Comparison of ENCODE assay signal across 8 cellular contexts in the genomic region with DNA sequence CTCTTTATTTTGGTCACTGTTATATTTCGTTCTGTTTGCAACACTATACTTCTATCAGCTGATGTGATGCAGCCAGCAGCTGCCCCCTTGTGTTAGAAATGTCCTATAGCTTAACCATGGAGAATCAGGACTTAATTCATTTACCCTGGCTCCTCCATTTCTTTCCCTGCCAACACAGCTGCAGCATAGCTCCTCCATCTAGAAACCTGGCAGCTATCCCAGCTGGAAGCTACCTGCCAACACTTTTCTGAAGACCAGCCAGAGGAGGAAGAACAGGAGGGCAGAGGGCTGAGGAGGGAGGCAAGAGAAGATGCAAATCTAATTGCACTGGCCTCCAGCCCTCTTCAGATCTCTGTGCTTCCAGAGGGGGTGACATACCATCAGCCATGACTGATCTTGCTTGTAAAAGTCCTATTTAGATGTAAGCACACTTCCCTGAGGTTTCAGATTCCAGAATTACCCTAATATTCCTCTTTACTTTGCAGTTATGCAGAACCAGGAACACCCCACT.
A peak's percentile ranks its signal among the peaks of the same experiment; 100 is the strongest.
DNase-seq lines count a peak whose midpoint lies in the region; ATAC-seq and TF ChIP-seq lines count a peak whose summit lies in the region.

No MANE protein-coding gene starts in this region.

- H3K27ac Mint-ChIP-seq in osteocyte (ENCODE audit: unreplicated experiment) = no peak overlapping the region

- H3K36me3 Mint-ChIP-seq in osteocyte (ENCODE audit: unreplicated experiment) = no peaks in the 10 kb centered on the region

- peak overlapping the region; percentile 62 for H3K27ac ChIP-seq in VCaP

- H3K4me1 Mint-ChIP-seq in osteocyte (ENCODE audit: unreplicated experiment) = peaks cover 11% of the 10 kb centered on the region

- ATAC-seq in GM18519 (IDR thresholded peaks at IDR 0.05; ENCODE audit: low FRiP score, unreplicated experiment) (no peak), HG03565 (IDR thresholded peaks at IDR 0.05; ENCODE audit: unreplicated experiment) (no peak)

- TF ChIP-seq CTCF in GM13976 (IDR thresholded peaks at IDR 0.05; ENCODE audit: borderline replicate concordance, control extremely low read depth, extremely low read depth, insufficient read depth, missing control alignments) (peak; percentile 17), VCaP (conservative IDR thresholded peaks at IDR 0.05) (peak; percentile 92), osteocyte (IDR thresholded peaks at IDR 0.05) (peak; percentile 77)

- H3K4me3 Mint-ChIP-seq in osteocyte (ENCODE audit: unreplicated experiment) = no peak overlapping the region

- peaks cover 10% of the 10 kb centered on the region for H3K27me3 Mint-ChIP-seq in osteocyte (ENCODE audit: unreplicated experiment)

- H3K9me3 Mint-ChIP-seq in osteocyte (ENCODE audit: unreplicated experiment) = no peaks in the 10 kb centered on the region

- DNase-seq in AG08396 (ENCODE audit: low spot score) (peak; percentile 76), GM13976 (ENCODE audit: low spot score) (peak; percentile 37), NCI-H2081 (lab: John Stamatoyannopoulos, UW) (peak; percentile 83 to 90), germinal center (ENCODE audit: low spot score) (peak; percentile 38), osteocyte (ENCODE audit: extremely low spot score, unreplicated experiment) (no peak)

- in situ Hi-C loops in GM13976 (cut with MboI; ENCODE audit: low sequenced_read_pairs, unreplicated experiment) = no loop called here

Comparison
In these comparisons a context has a peak if more than half of its experiments do, and no peak if none do; other contexts are left out.
1. CTCF ChIP-seq: peak in every context shown above with its lines; median percentile 92 in VCaP; 77 in osteocyte; 17 in GM13976.